17 cellular contexts compared by ENCODE assay signal in the genomic region with DNA sequence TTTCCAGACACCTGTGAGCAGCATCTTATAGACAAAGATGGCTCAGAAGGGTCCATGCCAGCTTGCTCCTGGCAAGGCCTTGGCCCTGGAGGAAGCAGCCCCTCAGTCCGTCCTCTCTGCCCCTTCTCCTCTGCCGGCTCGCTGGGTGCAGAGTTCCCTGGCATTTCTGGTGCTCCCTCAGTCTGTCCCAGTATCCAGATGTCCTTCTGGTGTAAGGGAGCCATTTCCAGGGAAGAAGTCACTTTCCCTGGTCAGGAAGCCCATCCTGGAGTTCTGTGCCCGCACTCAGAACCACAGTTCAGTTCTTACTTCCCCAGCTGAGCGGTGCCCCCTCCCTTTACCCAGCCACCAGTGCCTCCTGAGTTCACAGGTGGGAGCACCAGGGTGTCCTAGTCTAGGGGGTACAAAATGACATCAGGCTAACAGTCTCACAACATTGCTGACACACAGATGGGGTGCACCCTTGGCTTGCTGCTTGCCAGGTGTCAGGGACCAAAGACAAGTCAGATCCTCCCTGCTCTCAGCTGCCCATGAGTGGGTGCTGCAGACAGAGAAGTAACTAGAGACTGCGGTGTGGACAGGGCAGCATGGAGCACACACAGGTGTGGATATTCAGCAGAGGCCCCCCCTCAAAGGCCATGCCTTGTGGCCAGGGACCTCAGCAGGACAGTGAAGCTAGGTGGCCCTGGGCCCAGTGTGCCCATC.
"Had no signal": no experiment of that assay in that cellular context is flagged by ENCODE, and none has a peak within 500 bp of the region (broad histone marks: within the 10 kb centered on the region; RNA-seq: fewer than 3 reads in every experiment).

No MANE protein-coding gene starts in this region.

- DNase-seq: activated CD4-positive, CD25-positive, alpha-beta regulatory T cell treated with anti-CD3 and anti-CD28 coated beads, Interleukin-2, amount 50 U/mL, for 72 hours; activated naive CD4-positive, alpha-beta T cell treated with anti-CD3 and anti-CD28 coated beads, Interleukin-2, amount 50 U/mL, for 16 hours; activated T-cell treated with anti-CD3 and anti-CD28 coated beads, Interleukin-2, amount 50 U/mL, for 24 hours; aorta; brain microvascular endothelial cell; cortex of kidney; erythroblast; hypothalamus; left lung; mammary epithelial cell; midbrain; ovary; psoas muscle; stimulated activated CD4-positive, alpha-beta T cell treated with anti-CD3 and anti-CD28 coated beads, Interleukin-4, amount 100 ng/mL, for 1 hour had no signal

- H3K4me1 ChIP-seq: left lung, psoas muscle, tibial nerve had no signal

- H3K27me3 ChIP-seq: brain microvascular endothelial cell, ovary, tibial nerve had no signal

- H3K4me3 ChIP-seq: left lung, ovary, psoas muscle, smooth muscle cell, tibial nerve had no signal

- H3K9me3 ChIP-seq: left lung, ovary, psoas muscle, tibial nerve had no signal

- H3K36me3 ChIP-seq: brain microvascular endothelial cell, left lung, ovary, tibial nerve had no signal

- H3K27ac ChIP-seq: brain microvascular endothelial cell, left lung, ovary, psoas muscle, tibial nerve had no signal

- H3K4me2 ChIP-seq: smooth muscle cell had no signal

- ATAC-seq: left lung, psoas muscle, right cardiac atrium had no signal
